9 cellular contexts compared by ENCODE assay signal in genomic region chr2:65231892-65232477, GRCh38. TPM values are rescaled to one million over a fixed set of nuclear protein-coding genes. Genes with fewer than 3 reads are reported as not detected.
A peak's percentile ranks its signal among the peaks of the same experiment; 100 is the strongest.
DNase-seq lines count a peak whose midpoint lies in the region; ATAC-seq and TF ChIP-seq lines count a peak whose summit lies in the region.
"Had no signal": no experiment of that assay in that cellular context is flagged by ENCODE, and none has a peak within 500 bp of the region (broad histone marks: within the 10 kb centered on the region; RNA-seq: fewer than 3 reads in every experiment).

No MANE protein-coding gene starts in this region.

- peaks cover 20 to 85% of the 10 kb centered on the region in 2 donors for H3K4me1 ChIP-seq in left lung

- no peaks in the 10 kb centered on the region for H3K9me3 Mint-ChIP-seq in activated naive CD4-positive, alpha-beta T cell treated with anti-CD3 and anti-CD28 coated beads, Interleukin-2, amount 10 ng/mL, durations not matched to agents 7 days and 5 days

- ATAC-seq in left lung (no peak), GM21825 (IDR thresholded peaks at IDR 0.05; ENCODE audit: unreplicated experiment) (no peak), omental fat pad (ENCODE audit: low FRiP score) (no peak), GM21360 (IDR thresholded peaks at IDR 0.05; ENCODE audit: unreplicated experiment) (no peak)

- H3K27ac ChIP-seq in left lung, result peak overlapping the region; percentile 33 to 63
- H3K27ac ChIP-seq: VCaP had no signal

- peaks cover 35% of the 10 kb centered on the region for H3K36me3 Mint-ChIP-seq in activated naive CD4-positive, alpha-beta T cell treated with anti-CD3 and anti-CD28 coated beads, Interleukin-2, amount 10 ng/mL, durations not matched to agents 7 days and 5 days

- no peak for TF ChIP-seq CTCF in AG10803 (conservative IDR thresholded peaks at IDR 0.05; ENCODE audit: low read length)
- no peak for TF ChIP-seq CTCF in HFF-Myc (IDR thresholded peaks at IDR 0.05; ENCODE audit: low read depth, low read length, missing control alignments)
- TF ChIP-seq CTCF in left lung (IDR thresholded peaks at IDR 0.05), result no peak
- TF ChIP-seq CTCF in omental fat pad (IDR thresholded peaks at IDR 0.05), result no peak
- TF ChIP-seq CTCF in lower leg skin (IDR thresholded peaks at IDR 0.05), result no peak

- H3K9me3 ChIP-seq in left lung, result no peaks in the 10 kb centered on the region

- intact Hi-C loops in left lung (cut with DNase I), result no loop called here
- intact Hi-C loops in lower leg skin (cut with DNase I; ENCODE audit: low total_unique reads), result no loop called here

- DNase-seq in AG10803 (ENCODE audit: low read depth) (peak; percentile 81), HFF-Myc (ENCODE audit: extremely low read depth, low read depth) (no peak), left lung (no peak), omental fat pad (ENCODE audit: low spot score) (no peak), lower leg skin (ENCODE audit: low spot score in 2 of 2) (no peak)
- DNase-seq in activated naive CD4-positive, alpha-beta T cell treated with anti-CD3 and anti-CD28 coated beads, Interleukin-2, amount 10 ng/mL, durations not matched to agents 7 days and 5 days, result no peak

- peak overlapping the region; percentile 71 for H3K27ac Mint-ChIP-seq in activated naive CD4-positive, alpha-beta T cell treated with anti-CD3 and anti-CD28 coated beads, Interleukin-2, amount 10 ng/mL, durations not matched to agents 7 days and 5 days

- CTCF ChIA-PET in activated naive CD4-positive, alpha-beta T cell treated with anti-CD3 and anti-CD28 coated beads, Interleukin-2, amount 10 ng/mL, durations not matched to agents 7 days and 5 days (lab: Charles Lee), result interaction anchor here (0.9 kb wide), 1 partner anchor 167 kb away, joined by 3 read pairs; no protein-coding TSS in a partner anchor

- H3K27me3 ChIP-seq in left lung, result no peaks in the 10 kb centered on the region

- peak overlapping the region; percentile 7 for H3K4me3 ChIP-seq in AG10803 (ENCODE audit: low read length)
- H3K4me3 ChIP-seq in HFF-Myc (replicated peaks; ENCODE audit: low read depth, low read length), result 0 out of 2 replicates have a peak overlapping the region, but pooled peaks have one; percentile 3
- no peak overlapping the region for H3K4me3 ChIP-seq in left lung
- no peak overlapping the region for H3K4me3 ChIP-seq in lower leg skin (ENCODE audit: low read depth, poor library complexity, severe bottlenecking)

- WGBS in lower leg skin, 2 donors, result 71 to 72% methylated on average over 8 of the region's 8 CpGs

- TF ChIP-seq POLR2A in lower leg skin (IDR thresholded peaks at IDR 0.05), result no peak

- peak overlapping the region; percentile 6 for H3K4me3 Mint-ChIP-seq in activated naive CD4-positive, alpha-beta T cell treated with anti-CD3 and anti-CD28 coated beads, Interleukin-2, amount 10 ng/mL, durations not matched to agents 7 days and 5 days

- H3K4me1 Mint-ChIP-seq in activated naive CD4-positive, alpha-beta T cell treated with anti-CD3 and anti-CD28 coated beads, Interleukin-2, amount 10 ng/mL, durations not matched to agents 7 days and 5 days, result peaks cover 56% of the 10 kb centered on the region

- H3K36me3 ChIP-seq in left lung, result peaks cover 0 to 21% of the 10 kb centered on the region in 2 donors

- peaks cover 4% of the 10 kb centered on the region for H3K27me3 Mint-ChIP-seq in activated naive CD4-positive, alpha-beta T cell treated with anti-CD3 and anti-CD28 coated beads, Interleukin-2, amount 10 ng/mL, durations not matched to agents 7 days and 5 days

RNA-seq across cellular contexts. Expression of gene ACTR2, which starts 4.4 kb away (rescaled TPM):
- total RNA-seq in left lung (100 to 1,000 TPM; 231 to 314 TPM), omental fat pad (100 to 1,000 TPM in 2 of 4 donors, 10 to 100 TPM in 2; 56.4 to 115 (median 97.1) TPM), lower leg skin (10 to 100 TPM; 44.1 to 58.7 (median 50.9) TPM)

Comparison
In these comparisons a context has a peak if more than half of its experiments do, and no peak if none do; other contexts are left out.
1. H3K4me3 ChIP-seq: peak in AG10803 (single experiment) and HFF-Myc (single experiment); none in left lung (0 of 2) and lower leg skin (single experiment).